15 cellular contexts compared by ENCODE assay signal in the genomic region with DNA sequence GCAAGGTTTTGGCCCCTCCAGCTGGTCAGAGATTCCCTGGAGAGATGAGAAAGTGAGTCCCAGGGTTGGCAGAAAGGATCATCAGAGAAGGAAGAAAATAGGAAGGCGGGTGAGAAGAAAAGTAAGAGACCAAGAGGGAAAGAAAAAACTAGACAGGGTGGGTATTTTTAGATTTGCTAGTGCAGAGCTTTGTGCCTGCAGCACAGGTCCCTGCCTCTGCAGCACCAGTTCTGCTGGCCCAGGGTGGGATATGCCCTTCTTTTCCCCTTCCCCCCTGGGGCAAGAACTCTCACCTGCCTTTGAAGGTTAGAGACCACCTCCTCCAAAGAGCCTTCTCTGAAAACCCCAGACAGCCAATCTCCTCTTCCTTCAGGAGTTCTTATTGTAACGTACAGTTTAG.
"Had no signal": no experiment of that assay in that cellular context is flagged by ENCODE, and none has a peak within 500 bp of the region (broad histone marks: within the 10 kb centered on the region; RNA-seq: fewer than 3 reads in every experiment).

No MANE protein-coding gene starts in this region.

- H3K27ac Mint-ChIP-seq: naive thymus-derived CD4-positive, alpha-beta T cell had no signal

- H3K4me3 ChIP-seq: heart right ventricle, right lobe of liver, spleen, stomach, thoracic aorta, transverse colon had no signal

- H3K4me1 ChIP-seq: right lobe of liver, spleen, stomach, transverse colon had no signal

- H3K4me3 Mint-ChIP-seq: naive thymus-derived CD4-positive, alpha-beta T cell had no signal

- H3K9me3 ChIP-seq: heart right ventricle, right lobe of liver, spleen, stomach, thoracic aorta, transverse colon had no signal

- ATAC-seq: esophagus mucosa; naive thymus-derived CD4-positive, alpha-beta T cell; right lobe of liver had no signal

- H3K36me3 Mint-ChIP-seq: naive thymus-derived CD4-positive, alpha-beta T cell had no signal

- DNase-seq: effector memory CD4-positive, alpha-beta T cell; hypothalamus; naive thymus-derived CD4-positive, alpha-beta T cell; right lobe of liver; spleen; stimulated activated CD4-positive, alpha-beta T cell treated with anti-CD3 and anti-CD28 coated beads, Interleukin-15, amount 100 ng/mL, for 24 hours; stimulated activated CD4-positive, alpha-beta T cell treated with anti-CD3 and anti-CD28 coated beads, Interleukin-1b, Interleukin-23, amount 100 ng/mL, for 48 hours; stimulated activated CD4-positive, alpha-beta T cell treated with anti-CD3 and anti-CD28 coated beads, Interleukin-4, amount 100 ng/mL, for 4 hours; stimulated activated naive CD4-positive, alpha-beta T cell; stomach; substantia nigra; transverse colon had no signal

- H3K27me3 ChIP-seq: heart right ventricle, right lobe of liver, spleen, transverse colon had no signal

- H3K36me3 ChIP-seq: heart right ventricle, right lobe of liver, spleen, stomach, thoracic aorta, transverse colon had no signal

- H3K27ac ChIP-seq: heart right ventricle, right lobe of liver, spleen, stomach, thoracic aorta, transverse colon had no signal
